Comparison of ENCODE assay signal across 1 cellular context in genomic region chr11:124863826-124864165, GRCh38.
TF ChIP-seq lines count a peak whose summit lies in the region.

No MANE protein-coding gene starts in this region.

TF ChIP-seq in GM12878, 131 proteins besides CTCF, POLR2A, EP300 and RAD21:
- TF ChIP-seq FOXM1 (IDR thresholded peaks at IDR 0.05; ENCODE audit: low read depth, low read length), result no peak
- TF ChIP-seq, protein P1, sequence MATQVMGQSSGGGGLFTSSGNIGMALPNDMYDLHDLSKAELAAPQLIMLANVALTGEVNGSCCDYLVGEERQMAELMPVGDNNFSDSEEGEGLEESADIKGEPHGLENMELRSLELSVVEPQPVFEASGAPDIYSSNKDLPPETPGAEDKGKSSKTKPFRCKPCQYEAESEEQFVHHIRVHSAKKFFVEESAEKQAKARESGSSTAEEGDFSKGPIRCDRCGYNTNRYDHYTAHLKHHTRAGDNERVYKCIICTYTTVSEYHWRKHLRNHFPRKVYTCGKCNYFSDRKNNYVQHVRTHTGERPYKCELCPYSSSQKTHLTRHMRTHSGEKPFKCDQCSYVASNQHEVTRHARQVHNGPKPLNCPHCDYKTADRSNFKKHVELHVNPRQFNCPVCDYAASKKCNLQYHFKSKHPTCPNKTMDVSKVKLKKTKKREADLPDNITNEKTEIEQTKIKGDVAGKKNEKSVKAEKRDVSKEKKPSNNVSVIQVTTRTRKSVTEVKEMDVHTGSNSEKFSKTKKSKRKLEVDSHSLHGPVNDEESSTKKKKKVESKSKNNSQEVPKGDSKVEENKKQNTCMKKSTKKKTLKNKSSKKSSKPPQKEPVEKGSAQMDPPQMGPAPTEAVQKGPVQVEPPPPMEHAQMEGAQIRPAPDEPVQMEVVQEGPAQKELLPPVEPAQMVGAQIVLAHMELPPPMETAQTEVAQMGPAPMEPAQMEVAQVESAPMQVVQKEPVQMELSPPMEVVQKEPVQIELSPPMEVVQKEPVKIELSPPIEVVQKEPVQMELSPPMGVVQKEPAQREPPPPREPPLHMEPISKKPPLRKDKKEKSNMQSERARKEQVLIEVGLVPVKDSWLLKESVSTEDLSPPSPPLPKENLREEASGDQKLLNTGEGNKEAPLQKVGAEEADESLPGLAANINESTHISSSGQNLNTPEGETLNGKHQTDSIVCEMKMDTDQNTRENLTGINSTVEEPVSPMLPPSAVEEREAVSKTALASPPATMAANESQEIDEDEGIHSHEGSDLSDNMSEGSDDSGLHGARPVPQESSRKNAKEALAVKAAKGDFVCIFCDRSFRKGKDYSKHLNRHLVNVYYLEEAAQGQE (IDR thresholded peaks at IDR 0.05; ENCODE audit: low read depth, low read length), result peak; percentile 59; the same call in 1 of the 2 replicates
